ENCODE assay signal across 8 cellular contexts in genomic region chr2:27703638-27704341, GRCh38. TPM values are rescaled to one million over a fixed set of nuclear protein-coding genes. Genes with fewer than 3 reads are reported as not detected.
DNase-seq lines count a peak whose midpoint lies in the region; ATAC-seq and TF ChIP-seq lines count a peak whose summit lies in the region.

No MANE protein-coding gene starts in this region.

- peak overlapping the region; percentile 80 for H3K4ac ChIP-seq in IMR-90 (ENCODE audit: low read depth, low read length)

- H3K27ac ChIP-seq in IMR-90 (ENCODE audit: insufficient read depth, low read length) (peak overlapping the region; percentile 35; the same call in 1 of the 2 replicates), OCI-LY1 (ENCODE audit: low read depth, low read length, poor library complexity, severe bottlenecking) (no peak overlapping the region)

- H3K9me1 ChIP-seq in IMR-90 (ENCODE audit: insufficient read depth, low read length) = peaks cover 17% of the 10 kb centered on the region

- H3K9me3 ChIP-seq in IMR-90 (ENCODE audit: control insufficient read depth, insufficient read depth, low read length) = no peaks in the 10 kb centered on the region
- no peaks in the 10 kb centered on the region for H3K9me3 ChIP-seq in OCI-LY1 (ENCODE audit: low read length)

- peaks cover 0 to 8% (median 7%) of the 10 kb centered on the region in 3 donors for H3K27me3 Mint-ChIP-seq in naive B cell

- peaks cover 18% of the 10 kb centered on the region for H3K4me1 ChIP-seq in IMR-90 (ENCODE audit: control insufficient read depth, insufficient read depth, low read length)
- no peaks in the 10 kb centered on the region for H3K4me1 ChIP-seq in OCI-LY1 (ENCODE audit: insufficient read depth, low read length, severe bottlenecking)

- H3K27me3 ChIP-seq in IMR-90 (ENCODE audit: control insufficient read depth, insufficient read depth, low read length) = no peaks in the 10 kb centered on the region
- H3K27me3 ChIP-seq in OCI-LY1 (ENCODE audit: insufficient read depth, low read length) = no peaks in the 10 kb centered on the region

- H3K18ac ChIP-seq in IMR-90 (ENCODE audit: low read depth, low read length) = peak overlapping the region; percentile 51; the same call in 1 of the 2 replicates

- no peak overlapping the region for H4K5ac ChIP-seq in IMR-90 (ENCODE audit: low read depth, low read length)

- no peak overlapping the region for H4K91ac ChIP-seq in IMR-90 (ENCODE audit: insufficient read depth, low read depth, low read length)

- no peaks in the 10 kb centered on the region for H3K9me2 ChIP-seq in OCI-LY1 (ENCODE audit: low read depth, low read length)

- H2BK20ac ChIP-seq in IMR-90 (ENCODE audit: low read depth, low read length) = peak overlapping the region; percentile 92

- H2BK120ac ChIP-seq in IMR-90 (ENCODE audit: low read depth, low read length) = peak overlapping the region; percentile 86

- 40% methylated on average over 2 of the region's 9 CpGs; no CpG with 5 or more reads in 1 of the 2 experiments for WGBS in IMR-90 (ENCODE audit: extremely low coverage in 2 of 2, insufficient read length in 1 of 2), 2 experiments

- peak overlapping the region; percentile 87; the same call in 1 of the 2 replicates for H3K23ac ChIP-seq in IMR-90 (ENCODE audit: low read depth, low read length)

- no peak for TF ChIP-seq POLR2A in IMR-90 (IDR thresholded peaks at IDR 0.05; ENCODE audit: low read depth, low read length)

- H3K79me1 ChIP-seq in IMR-90 (ENCODE audit: low read depth in 1 of 2, low read length in 2 of 2) = 0 out of 4 replicates have a peak, but pooled peaks cover 0 to 6% of the 10 kb centered on the region in 2 experiments

- H2AK9ac ChIP-seq in IMR-90 (replicated peaks; ENCODE audit: low read depth, low read length, poor library complexity) = peak overlapping the region; percentile 76

- peak overlapping the region; percentile 9; the same call in 1 of the 2 replicates for H3K56ac ChIP-seq in IMR-90 (ENCODE audit: extremely low read depth, insufficient read depth, low read length)

- no peak overlapping the region for H3K4me3 ChIP-seq in IMR-90 (ENCODE audit: insufficient read depth, low read depth, low read length)
- no peak overlapping the region for H3K4me3 ChIP-seq in OCI-LY1 (ENCODE audit: low read depth, low read length, poor library complexity, severe bottlenecking)
- no peak overlapping the region for H3K4me3 ChIP-seq in epithelial cell of esophagus (ENCODE audit: low read length)

- peak; percentile 70 for ATAC-seq in IMR-90 (ENCODE audit: low read depth)
- peak; percentile 70 to 82 for ATAC-seq in naive B cell (ENCODE audit: low read depth in 2 of 2)
- no peak for ATAC-seq in HG02642 (IDR thresholded peaks at IDR 0.05; ENCODE audit: poor library complexity, unreplicated experiment)

- TF ChIP-seq CTCF in IMR-90 (conservative IDR thresholded peaks at IDR 0.05; ENCODE audit: low read depth, low read length) (peak; percentile 96), OCI-LY1 (IDR thresholded peaks at IDR 0.05; ENCODE audit: low read length) (peak; percentile 94), epithelial cell of esophagus (IDR thresholded peaks at IDR 0.05; ENCODE audit: insufficient read depth, low read depth, low read length, missing control alignments) (peak; percentile 95)

- POLR2A ChIA-PET in IMR-90 (lab: Charles Lee; ENCODE audit: unreplicated experiment) = interaction anchor here (0.5 to 0.6 kb wide), 3 partner anchors 267 to 713 kb away, joined by 3 to 18 read pairs (median 3); no protein-coding TSS in a partner anchor

- H3F3A ChIP-seq in OCI-LY1 (ENCODE audit: insufficient read depth, low read length) = no peaks in the 10 kb centered on the region

- H3K4me2 ChIP-seq in IMR-90 (ENCODE audit: low read depth, low read length) (no peak overlapping the region; the same call in 1 of the 2 replicates), OCI-LY1 (ENCODE audit: low read length) (no peak overlapping the region)

- peak overlapping the region; percentile 88 for H2AFZ ChIP-seq in IMR-90 (replicated peaks; ENCODE audit: low read length, poor library complexity)
- no peak overlapping the region for H2AFZ ChIP-seq in OCI-LY1 (ENCODE audit: low read length)

- dilution Hi-C loops in IMR-90 (cut with HindIII; ENCODE audit: low sequenced_read_pairs, unreplicated experiment) = no loop called here

- CTCF ChIA-PET in IMR-90 (lab: Yijun Ruan, JAX) = interaction anchor here (0.5 to 1.7 kb wide), 17 partner anchors 8 to 759 kb away, joined by 3 to 7 read pairs (median 3); partner anchors contain the start of gene FOSL2

- H3K36me3 ChIP-seq in IMR-90 (ENCODE audit: control insufficient read depth, insufficient read depth, low read length) (no peaks in the 10 kb centered on the region), OCI-LY1 (ENCODE audit: insufficient read depth, low read length) (no peaks in the 10 kb centered on the region)

- intact Hi-C loops in IMR-90 (cut with micrococcal nuclease) = loop anchor here (1.0 to 10.0 kb wide), 5 partner anchors 254 to 861 kb away; partner anchors contain the start of gene FOSL2

- H3K9ac ChIP-seq in IMR-90 (ENCODE audit: low read depth, low read length) (no peak overlapping the region), OCI-LY1 (ENCODE audit: low read length) (no peak overlapping the region)

- TF ChIP-seq RAD21 in IMR-90 (IDR thresholded peaks at IDR 0.05; ENCODE audit: low read length) = peak; percentile 93

- no peak overlapping the region for H2BK5ac ChIP-seq in IMR-90 (ENCODE audit: low read depth, low read length, poor library complexity, severe bottlenecking)

- no peaks in the 10 kb centered on the region for H3K79me2 ChIP-seq in OCI-LY1 (ENCODE audit: insufficient read depth, low read length)

- DNase-seq in DMS79 treated with DMSO at 0.1 percent for 48 hours (lab: John Stamatoyannopoulos, UW) (peak; percentile 62), IMR-90 (peak; percentile 96), epithelial cell of esophagus (ENCODE audit: low read depth) (peak; percentile 87), naive B cell (peak; percentile 71)
- peak; percentile 70 for DNase-seq in activated CD8-positive, alpha-beta memory T cell treated with anti-CD3 and anti-CD28 coated beads, Interleukin-2, amount 50 U/mL, for 1 hour (ENCODE audit: extremely low read depth)
- peak; percentile 67 to 68 for DNase-seq in stimulated activated CD8-positive, alpha-beta memory T cell treated with anti-CD3 and anti-CD28 coated beads, Interleukin-7, amount 100 ng/mL, for 1 hour (ENCODE audit: low read depth in 2 of 2)

- H3K14ac ChIP-seq in IMR-90 (replicated peaks; ENCODE audit: low read depth, low read length) = peak overlapping the region; percentile 84; the same call in 1 of the 2 replicates

- no peak overlapping the region for H3K27ac Mint-ChIP-seq in naive B cell

- H4K8ac ChIP-seq in IMR-90 (ENCODE audit: low read depth in 2 of 2, low read length in 2 of 2) = peak overlapping the region in 1 of 2 experiments; percentile 85; a peak in 1 of 4 replicates

- H3K36me3 Mint-ChIP-seq in naive B cell = peaks cover 0 to under 1% of the 10 kb centered on the region in 2 donors

- in situ Hi-C loops in IMR-90 (cut with MboI; ENCODE audit: low sequenced_read_pairs) = loop anchor here (5.0 kb wide), 1 partner anchor 704 kb away; no protein-coding TSS in a partner anchor

- no peaks in the 10 kb centered on the region for H3K4me1 Mint-ChIP-seq in naive B cell

- H2BK15ac ChIP-seq in IMR-90 (ENCODE audit: low read depth, low read length) = peak overlapping the region; percentile 75; the same call in 2 of the 3 replicates

- no TSS peak for BruUV-seq in IMR-90 (replicated peaks; lab: Mats Ljungman, UMichigan)

- no peaks in the 10 kb centered on the region for H3K9me3 Mint-ChIP-seq in naive B cell

- H3K4me3 Mint-ChIP-seq in naive B cell = peak overlapping the region in 1 of 8 donors; percentile 9

- H2AK5ac ChIP-seq in IMR-90 (ENCODE audit: low read depth, low read length) = peak overlapping the region; percentile 80; the same call in 1 of the 2 replicates

- H4K20me1 ChIP-seq in IMR-90 (ENCODE audit: insufficient read depth, low read length) (no peaks in the 10 kb centered on the region), OCI-LY1 (ENCODE audit: insufficient read depth, low read length) (no peaks in the 10 kb centered on the region)

TF ChIP-seq in IMR-90, 13 proteins besides CTCF, POLR2A, EP300 and RAD21:
- TF ChIP-seq CEBPB (IDR thresholded peaks at IDR 0.05; ENCODE audit: low read depth, low read length) (peak; percentile 91), NFE2L2 (IDR thresholded peaks at IDR 0.05; ENCODE audit: low read depth, low read length) (0 out of 2 replicates have a peak, but pooled peaks have one; percentile 27), RFX5 (IDR thresholded peaks at IDR 0.05; ENCODE audit: low read depth, low read length) (no peak), SMC3 (IDR thresholded peaks at IDR 0.05; ENCODE audit: low read depth, low read length) (peak; percentile 90), MAZ (IDR thresholded peaks at IDR 0.05; ENCODE audit: borderline replicate concordance, low read depth, low read length) (no peak; the same call in 1 of the 2 replicates), MXI1 (IDR thresholded peaks at IDR 0.05; ENCODE audit: borderline replicate concordance, low read depth, low read length) (no peak), BHLHE40 (IDR thresholded peaks at IDR 0.05; ENCODE audit: low read depth, low read length) (no peak), RCOR1 (IDR thresholded peaks at IDR 0.05; ENCODE audit: insufficient replicate concordance, low read length) (no peak)

RNA-seq across cellular contexts. Expression of gene SLC4A1AP, which starts 40.1 kb away (rescaled TPM):
- 11.7 and 17.8 TPM in 2 replicates for total RNA-seq in IMR-90 (2012; rRNA removed)
- polyA plus RNA-seq in IMR-90 (2012; rRNA removed) = 13.3 and 13.6 TPM in 2 replicates
- polyA plus RNA-seq in IMR-90 (2012; cell fraction: cytosol; rRNA removed) = 4.5 and 5.5 TPM in 2 replicates
- polyA plus RNA-seq in IMR-90 (2012; cell fraction: nucleus; rRNA removed; ENCODE audit: low replicate concordance) = 8.7 and 10.3 TPM in 2 replicates
- polyA plus RNA-seq in naive B cell (ENCODE audit: low read depth in 6 of 6) = 10 to 100 TPM; 14.0 to 25.9 (median 24.1) TPM

RNA-seq across cellular contexts. Expression of gene SUPT7L, which starts 40.4 kb away (rescaled TPM):
- 16.7 and 23.1 TPM in 2 replicates for total RNA-seq in IMR-90 (2012; rRNA removed)
- polyA plus RNA-seq in IMR-90 (2012; rRNA removed) = 31.3 and 33.4 TPM in 2 replicates
- polyA plus RNA-seq in IMR-90 (2012; cell fraction: cytosol; rRNA removed) = 12.7 and 15.6 TPM in 2 replicates
- polyA plus RNA-seq in IMR-90 (2012; cell fraction: nucleus; rRNA removed; ENCODE audit: low replicate concordance) = 61.5 and 126 TPM in 2 replicates
- polyA plus RNA-seq in naive B cell (ENCODE audit: low read depth in 6 of 6) = 10 to 100 TPM; 12.9 to 18.2 (median 15.2) TPM
